Comparison of ENCODE assay signal across 1 cellular context in genomic region chr3:14947886-14948608, GRCh38.
TF ChIP-seq lines count a peak whose summit lies in the region.

No MANE protein-coding gene starts in this region.

TF ChIP-seq in SK-N-SH, 30 proteins besides CTCF, POLR2A, EP300 and RAD21 (continued from another document):
- TF ChIP-seq NRF1 (IDR thresholded peaks at IDR 0.05; ENCODE audit: low read depth, low read length) = 0 out of 2 replicates have a peak, but pooled peaks have one; percentile 13
- TF ChIP-seq MEF2A (IDR thresholded peaks at IDR 0.05; ENCODE audit: borderline replicate concordance, low read depth) = no peak
- peak; percentile 72 for TF ChIP-seq TAF1 (IDR thresholded peaks at IDR 0.05; ENCODE audit: borderline replicate concordance, low read depth, low read length)
- TF ChIP-seq FOSL2 (IDR thresholded peaks at IDR 0.05; ENCODE audit: borderline replicate concordance, low read depth) = no peak
- TF ChIP-seq TEAD4 (IDR thresholded peaks at IDR 0.05; ENCODE audit: borderline replicate concordance, insufficient read depth) = 0 out of 2 replicates have a peak, but pooled peaks have one; percentile 28
- no peak for TF ChIP-seq RFX5 (IDR thresholded peaks at IDR 0.05; ENCODE audit: low read length)
- no peak for TF ChIP-seq FOXM1 (IDR thresholded peaks at IDR 0.05; ENCODE audit: low read depth)
- TF ChIP-seq, protein P1, sequence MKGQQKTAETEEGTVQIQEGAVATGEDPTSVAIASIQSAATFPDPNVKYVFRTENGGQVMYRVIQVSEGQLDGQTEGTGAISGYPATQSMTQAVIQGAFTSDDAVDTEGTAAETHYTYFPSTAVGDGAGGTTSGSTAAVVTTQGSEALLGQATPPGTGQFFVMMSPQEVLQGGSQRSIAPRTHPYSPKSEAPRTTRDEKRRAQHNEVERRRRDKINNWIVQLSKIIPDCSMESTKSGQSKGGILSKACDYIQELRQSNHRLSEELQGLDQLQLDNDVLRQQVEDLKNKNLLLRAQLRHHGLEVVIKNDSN (IDR thresholded peaks at IDR 0.05; ENCODE audit: borderline replicate concordance, low read depth) = no peak
- TF ChIP-seq EZH2phosphoT487 (IDR thresholded peaks at IDR 0.05; ENCODE audit: borderline replicate concordance, low read depth) = no peak
- TF ChIP-seq, protein P2, sequence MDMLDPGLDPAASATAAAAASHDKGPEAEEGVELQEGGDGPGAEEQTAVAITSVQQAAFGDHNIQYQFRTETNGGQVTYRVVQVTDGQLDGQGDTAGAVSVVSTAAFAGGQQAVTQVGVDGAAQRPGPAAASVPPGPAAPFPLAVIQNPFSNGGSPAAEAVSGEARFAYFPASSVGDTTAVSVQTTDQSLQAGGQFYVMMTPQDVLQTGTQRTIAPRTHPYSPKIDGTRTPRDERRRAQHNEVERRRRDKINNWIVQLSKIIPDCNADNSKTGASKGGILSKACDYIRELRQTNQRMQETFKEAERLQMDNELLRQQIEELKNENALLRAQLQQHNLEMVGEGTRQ (IDR thresholded peaks at IDR 0.05; ENCODE audit: borderline replicate concordance, low read depth, low read length) = no peak
- peak; percentile 27; the same call in 1 of the 2 replicates for TF ChIP-seq ELF1 (IDR thresholded peaks at IDR 0.05)
- TF ChIP-seq TCF12 (IDR thresholded peaks at IDR 0.05) = no peak
TF ChIP-seq in SK-N-SH: peak in this region for 10.
